In the genomic region with DNA sequence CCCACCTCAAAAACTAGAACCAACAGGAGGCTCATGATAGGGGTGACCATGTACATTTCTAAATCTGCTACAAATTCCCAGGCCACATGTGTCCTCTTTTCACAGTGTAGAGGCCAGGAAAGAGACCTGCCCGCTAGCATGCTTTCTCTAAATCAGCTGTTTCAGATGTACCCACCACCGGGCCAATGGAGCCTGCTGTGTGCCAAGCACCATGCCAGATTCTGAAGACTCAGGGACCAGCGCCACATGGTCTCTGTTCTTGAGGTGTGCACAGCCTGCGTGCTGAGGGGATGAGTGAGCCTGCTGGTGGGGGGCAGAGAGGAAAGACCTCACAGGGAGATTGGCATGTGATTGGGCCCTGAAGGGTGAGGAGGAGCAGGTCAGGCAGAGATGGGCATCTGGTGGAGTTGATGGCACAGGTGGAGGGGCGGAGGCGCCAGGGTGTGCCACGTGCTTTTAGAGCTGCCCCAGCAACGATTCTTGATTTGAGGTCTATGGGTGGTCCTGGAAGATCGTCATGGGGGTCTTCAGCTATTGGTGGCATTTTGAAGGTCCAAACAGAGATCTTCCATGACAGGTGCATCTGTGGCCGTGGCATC, we compare ENCODE assay signal across 22 cellular contexts.
"Had no signal": no experiment of that assay in that cellular context is flagged by ENCODE, and none has a peak within 500 bp of the region (broad histone marks: within the 10 kb centered on the region; RNA-seq: fewer than 3 reads in every experiment).

No MANE protein-coding gene starts in this region.

- ATAC-seq: K562 had no signal

- H3K9ac ChIP-seq: KMS-11 had no signal

- H3K4me3 ChIP-seq: K562, SJSA1, SK-N-MC had no signal

- H3K27ac Mint-ChIP-seq: IgD-negative memory B cell had no signal

- H3K4me2 ChIP-seq: KMS-11 had no signal

- H3K27ac ChIP-seq: KMS-11, SJSA1, SK-N-MC had no signal

- H3K27me3 ChIP-seq: SJSA1 had no signal

- FAIRE-seq: K562, RCC 7860 had no signal

- DNase-seq: Kasumi-1, MV-4-11, NCI-H1048, NCI-H1105, NCI-H1417 treated with DMSO at 0.1 percent for 48 hours, NCI-H1694 treated with DMSO at 0.1 percent for 48 hours, NCI-H1930, NCI-H2081, NCI-H2107, NCI-H2227 treated with DMSO at 0.1 percent for 48 hours, NCI-H524, NCI-H526 treated with DMSO at 0.1 percent for 48 hours, NCI-H774, Right ventricle myocardium superior, RPMI8226, SIG-M5 had no signal

- H3K36me3 ChIP-seq: SJSA1 had no signal
